26 cellular contexts compared by ENCODE assay signal in genomic region chr21:41319273-41319672, GRCh38. TPM values are rescaled to one million over a fixed set of nuclear protein-coding genes. Genes with fewer than 3 reads are reported as not detected.
"Had no signal": no experiment of that assay in that cellular context is flagged by ENCODE, and none has a peak within 500 bp of the region (broad histone marks: within the 10 kb centered on the region; RNA-seq: fewer than 3 reads in every experiment).

No MANE protein-coding gene starts in this region.

- ATAC-seq: activated CD8-positive, alpha-beta memory T cell treated with anti-CD3 and anti-CD28 coated beads, Interleukin-2, amount 10 ng/mL, durations not matched to agents 7 days and 5 days; activated naive CD4-positive, alpha-beta T cell treated with anti-CD3 and anti-CD28 coated beads, Interleukin-2, amount 50 U/mL, for 72 hours; activated naive CD8-positive, alpha-beta T cell treated with anti-CD3 and anti-CD28 coated beads, Interleukin-2, amount 50 U/mL, for 24 hours; activated T-cell treated with anti-CD3 and anti-CD28 coated beads, Interleukin-2, amount 50 U/mL, for 4 hours had no signal

- DNase-seq: activated B cell treated with CpG ODN at 0.5 μM for 24 hours; activated CD4-positive, alpha-beta T cell treated with anti-CD3 and anti-CD28 coated beads for 1 hour; activated CD4-positive, alpha-beta T cell treated with anti-CD3 and anti-CD28 coated beads, Interleukin-2, amount 10 ng/mL, durations not matched to agents 24 days and 14 days; activated CD4-positive, alpha-beta T cell treated with anti-CD3 and anti-CD28 coated beads, Interleukin-2, amount 50 U/mL, for 48 hours; activated CD8-positive, alpha-beta memory T cell treated with anti-CD3 and anti-CD28 coated beads, Interleukin-2, amount 10 ng/mL, durations not matched to agents 7 days and 5 days; activated effector memory CD4-positive, alpha-beta T cell treated with anti-CD3 and anti-CD28 coated beads, Interleukin-2, amount 50 U/mL, for 16 hours; activated naive CD4-positive, alpha-beta T cell treated with Interleukin-2 at 50 U/mL for 16 hours; activated naive CD8-positive, alpha-beta T cell treated with anti-CD3 and anti-CD28 coated beads, Interleukin-2, amount 50 U/mL, for 24 hours; activated T-cell treated with anti-CD3 and anti-CD28 coated beads, Interleukin-2, amount 50 U/mL, for 4 hours; amygdala; KG1; NCI-H1092; NCI-H1417; NCI-H1694; NCI-H2029; NCI-H2107; NCI-H2171 treated with DMSO at 0.1 percent for 48 hours; NCI-H510A treated with DMSO at 0.1 percent for 48 hours; NCI-H69; NK-92 treated with Interleukin-12 subunit alpha and Interleukin-12 subunit beta, amount 100 ng/mL, for 24 hours; SHP77 treated with DMSO at 0.1 percent for 48 hours had no signal

RNA-seq across cellular contexts. Expression of gene FAM3B, which starts 2.7 kb away (rescaled TPM):
- total RNA-seq: activated B cell treated with CpG ODN at 0.5 μM for 24 hours; activated CD4-positive, alpha-beta T cell treated with anti-CD3 and anti-CD28 coated beads, Interleukin-2, amount 10 ng/mL, durations not matched to agents 24 days and 14 days; activated CD8-positive, alpha-beta memory T cell treated with anti-CD3 and anti-CD28 coated beads, Interleukin-2, amount 10 ng/mL, durations not matched to agents 7 days and 5 days; activated naive CD4-positive, alpha-beta T cell treated with anti-CD3 and anti-CD28 coated beads, Interleukin-2, amount 50 U/mL, for 72 hours; activated T-cell treated with anti-CD3 and anti-CD28 coated beads, Interleukin-2, amount 50 U/mL, for 4 hours; astrocyte; LHCN-M2; MCF 10A; SK-MEL-5 had no signal

RNA-seq across cellular contexts. Expression of gene MX2, which starts 42.6 kb away (rescaled TPM):
- total RNA-seq: MCF 10A, SK-MEL-5 had no signal
